ENCODE assay signal across 19 cellular contexts in genomic region chr11:44789466-44789865, GRCh38.
"Had no signal": no experiment of that assay in that cellular context is flagged by ENCODE, and none has a peak within 500 bp of the region (broad histone marks: within the 10 kb centered on the region; RNA-seq: fewer than 3 reads in every experiment).

No MANE protein-coding gene starts in this region.

- H3K4me3 Mint-ChIP-seq: activated naive CD8-positive, alpha-beta T cell; memory B cell; neural progenitor cell had no signal

- FAIRE-seq: islet of Langerhans, TTC549 had no signal

- H3K4me1 Mint-ChIP-seq: memory B cell had no signal

- H3K9me3 ChIP-seq: adrenal gland, esophagus squamous epithelium, gastrocnemius medialis, prostate gland, upper lobe of left lung had no signal

- H3K27me3 ChIP-seq: adrenal gland, esophagus squamous epithelium, gastrocnemius medialis, neural progenitor cell, upper lobe of left lung had no signal

- H3K36me3 Mint-ChIP-seq: activated naive CD8-positive, alpha-beta T cell; memory B cell; neural progenitor cell had no signal

- H3K9ac ChIP-seq: neural progenitor cell had no signal

- H3K27ac ChIP-seq: adrenal gland, gastrocnemius medialis, neural progenitor cell, prostate gland, upper lobe of left lung, WERI-Rb-1 had no signal

- H3K27me3 Mint-ChIP-seq: activated naive CD8-positive, alpha-beta T cell had no signal

- DNase-seq: activated gamma-delta T cell treated with Interleukin-2 at 50 U/mL for 16 hours; activated T-cell treated with anti-CD3 and anti-CD28 coated beads, Interleukin-2, amount 50 U/mL, for 1 hour; adrenal gland; effector CD4-positive, alpha-beta T cell; esophagus squamous epithelium; gastrocnemius medialis; hypothalamus; left cardiac atrium; stimulated activated CD4-positive, alpha-beta T cell treated with anti-CD3 and anti-CD28 coated beads, Interleukin-4, amount 100 ng/mL, for 1 hour; stimulated activated naive CD8-positive, alpha-beta T cell treated with anti-CD3 and anti-CD28 coated beads, Interleukin-15, Interleukin-2, amounts not matched to agents 100 U/mL and 50 U/mL, for 24 hours; T-helper 1 cell; upper lobe of left lung; WERI-Rb-1 had no signal

- H3K36me3 ChIP-seq: adrenal gland, esophagus squamous epithelium, gastrocnemius medialis, neural progenitor cell, prostate gland, upper lobe of left lung, WERI-Rb-1 had no signal

- H3K27ac Mint-ChIP-seq: activated naive CD8-positive, alpha-beta T cell; memory B cell had no signal

- H3K4me1 ChIP-seq: gastrocnemius medialis, prostate gland, upper lobe of left lung had no signal

- H3K4me3 ChIP-seq: adrenal gland, esophagus squamous epithelium, gastrocnemius medialis, neural progenitor cell, prostate gland, upper lobe of left lung had no signal

- H3K4me2 ChIP-seq: neural progenitor cell had no signal

- H3K9me3 Mint-ChIP-seq: memory B cell, neural progenitor cell had no signal

- H2AFZ ChIP-seq: neural progenitor cell had no signal
